8 cellular contexts compared by ENCODE assay signal in genomic region chr14:105094193-105094907, GRCh38. TPM values are rescaled to one million over a fixed set of nuclear protein-coding genes. Genes with fewer than 3 reads are reported as not detected.
A peak's percentile ranks its signal among the peaks of the same experiment; 100 is the strongest.
DNase-seq lines count a peak whose midpoint lies in the region; ATAC-seq, FAIRE-seq and TF ChIP-seq lines count a peak whose summit lies in the region.

No MANE protein-coding gene starts in this region.

- no peak for TF ChIP-seq POLR2A in heart left ventricle (IDR thresholded peaks at IDR 0.05)
- no peak for TF ChIP-seq POLR2A in vagina (IDR thresholded peaks at IDR 0.05)

- H3K9ac ChIP-seq in mucosa of rectum (ENCODE audit: low read depth in 1 of 2, low read length in 2 of 2), result peak overlapping the region; percentile 52 to 83

- DNase-seq in heart left ventricle (peak in 2 of 5 donors; percentile 20 to 29), Right ventricle myocardium inferior (ENCODE audit: missing footprints) (no peak), bronchial epithelial cell (ENCODE audit: low read depth) (no peak), vagina (ENCODE audit: extremely low spot score in 2 of 2) (no peak), NCI-H1417 treated with DMSO at 0.1 percent for 48 hours (lab: John Stamatoyannopoulos, UW) (no peak), NCI-H345 treated with DMSO at 0.1 percent for 48 hours (lab: John Stamatoyannopoulos, UW; ENCODE audit: unreplicated experiment) (no peak)

- H3K9me3 ChIP-seq in heart left ventricle (peaks cover 0 to 2% (median 0%) of the 10 kb centered on the region in 12 donors), mucosa of rectum (ENCODE audit: control insufficient read depth in 2 of 2, low read length in 2 of 2) (no peaks in the 10 kb centered on the region), vagina (no peaks in the 10 kb centered on the region)

- TF ChIP-seq CTCF in heart left ventricle (IDR thresholded peaks at IDR 0.05) (no peak), bronchial epithelial cell (IDR thresholded peaks at IDR 0.05; ENCODE audit: insufficient read depth, low read length, severe bottlenecking) (no peak), vagina (IDR thresholded peaks at IDR 0.05) (no peak)

- H3K27me3 ChIP-seq in heart left ventricle, result no peaks in the 10 kb centered on the region
- H3K27me3 ChIP-seq in bronchial epithelial cell (ENCODE audit: control insufficient read depth, insufficient read depth, low read length), result no peaks in the 10 kb centered on the region
- H3K27me3 ChIP-seq in mucosa of rectum (ENCODE audit: control insufficient read depth in 2 of 2, insufficient read depth in 2 of 2, low read length in 2 of 2), result no peaks in the 10 kb centered on the region
- H3K27me3 ChIP-seq in vagina, result no peaks in the 10 kb centered on the region

- FAIRE-seq in bronchial epithelial cell (lab: Jason Lieb, UNC), result no peak

- H3K27ac ChIP-seq in heart left ventricle (peak overlapping the region in 9 of 12 donors; percentile 53 to 95 (median 85)), mucosa of rectum (ENCODE audit: low read depth in 2 of 2, low read length in 2 of 2) (peak overlapping the region; percentile 91 to 96), vagina (peak overlapping the region; percentile 95)

- H3K4me1 ChIP-seq in heart left ventricle, result peaks cover 7 to 42% (median 35%) of the 10 kb centered on the region in 12 donors
- peaks cover 35 to 44% of the 10 kb centered on the region in 2 donors for H3K4me1 ChIP-seq in mucosa of rectum (ENCODE audit: control insufficient read depth in 2 of 2, insufficient read depth in 2 of 2, low read length in 2 of 2)
- H3K4me1 ChIP-seq in vagina, result peaks cover 39% of the 10 kb centered on the region

- ATAC-seq in heart left ventricle (no peak), Right ventricle myocardium inferior (no peak), HG02588 (IDR thresholded peaks at IDR 0.05; ENCODE audit: unreplicated experiment) (no peak)

- H3K4me3 ChIP-seq in heart left ventricle (peak overlapping the region in 11 of 12 donors; percentile 64 to 87 (median 77)), bronchial epithelial cell (ENCODE audit: low read depth, low read length) (peak overlapping the region; percentile 74), mucosa of rectum (ENCODE audit: low read length in 2 of 2) (peak overlapping the region; percentile 70 to 78), vagina (peak overlapping the region; percentile 71 to 76)

- intact Hi-C loops in heart left ventricle (cut with DNase I), result loop anchor here (2.0 to 10.0 kb wide), 11 partner anchors 58 to 430 kb away; partner anchors contain the start of genes JAG2 (in 5 of the 10) and TMEM121 (in 2 of the 10)
- intact Hi-C loops in Right ventricle myocardium inferior (cut with DNase I), result loop anchor here (5.0 to 10.0 kb wide), 5 partner anchors 58 to 380 kb away; partner anchors contain the start of genes CRIP2 and JAG2
- intact Hi-C loops in vagina (cut with DNase I), result loop anchor here (10.0 kb wide), 1 partner anchor 190 kb away; no protein-coding TSS in a partner anchor

- H3K36me3 ChIP-seq in heart left ventricle (no peaks in the 10 kb centered on the region), bronchial epithelial cell (ENCODE audit: control insufficient read depth, insufficient read depth, low read length) (no peaks in the 10 kb centered on the region), mucosa of rectum (ENCODE audit: control insufficient read depth in 2 of 2, insufficient read depth in 2 of 2, low read length in 2 of 2) (no peaks in the 10 kb centered on the region), vagina (no peaks in the 10 kb centered on the region)

- WGBS in heart left ventricle, 4 donors, result 70 to 86% (median 74%) methylated on average over 12 to 14 of the region's 14 CpGs

RNA-seq across cellular contexts. Expression of gene GPR132, which starts 29.1 kb away (rescaled TPM):
- total RNA-seq in heart left ventricle, result 1 to 10 TPM in 3 of 9 donors, under 1 TPM in 6; 0.27 to 5.3 (median 0.77) TPM
- under 1 TPM; 0.50 to 0.51 TPM for polyA plus RNA-seq in heart left ventricle
- 0.89 TPM for total RNA-seq in Right ventricle myocardium inferior
- 0.13 TPM in 1 of 2 replicates, not detected in the other for total RNA-seq in bronchial epithelial cell
- total RNA-seq in vagina, result 9.1 TPM
